In the genomic region with DNA sequence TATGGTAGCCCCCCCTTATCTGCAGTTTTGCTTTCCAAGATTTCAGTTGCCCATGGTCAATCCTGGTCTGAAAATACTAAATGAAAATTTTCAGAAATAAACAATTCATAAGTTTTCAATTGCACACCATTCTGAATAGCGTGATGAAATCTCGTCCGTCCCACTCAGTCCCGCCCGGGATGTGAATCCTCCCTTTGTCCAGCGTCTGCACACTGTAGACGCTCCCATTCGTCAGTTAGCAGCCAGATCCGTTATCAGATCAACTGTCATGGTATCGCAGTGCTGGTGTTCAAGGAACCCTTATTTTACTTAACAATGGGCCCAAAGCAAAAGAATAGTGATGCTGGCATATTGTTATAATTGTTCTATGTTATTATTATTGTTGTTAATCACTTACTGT, we compare ENCODE assay signal across 25 cellular contexts.
"Had no signal": no experiment of that assay in that cellular context is flagged by ENCODE, and none has a peak within 500 bp of the region (broad histone marks: within the 10 kb centered on the region; RNA-seq: fewer than 3 reads in every experiment).

No MANE protein-coding gene starts in this region.

- H3K27ac ChIP-seq: epithelial cell of prostate, esophagus muscularis mucosa, foreskin keratinocyte, gastroesophageal sphincter, heart right ventricle, left lung, ovary, right lobe of liver, stomach, testis, tibial artery had no signal

- H3K4me3 ChIP-seq: esophagus muscularis mucosa, gastroesophageal sphincter, heart right ventricle, left lung, ovary, right lobe of liver, stomach, testis, tibial artery had no signal

- H3K27me3 ChIP-seq: esophagus muscularis mucosa, foreskin keratinocyte, gastroesophageal sphincter, heart right ventricle, left lung, ovary, right lobe of liver, stomach, testis, tibial artery had no signal

- H3K4me1 ChIP-seq: foreskin keratinocyte, gastroesophageal sphincter, left lung, right lobe of liver, stomach, testis had no signal

- DNase-seq: cerebellar nuclear complex; cortex of kidney; effector CD4-positive, alpha-beta T cell; endodermal cell; foreskin keratinocyte; glutamatergic neuron; heart right ventricle; left cardiac atrium; left lung; naive thymus-derived CD8-positive, alpha-beta T cell; nephron progenitor cell; occipital lobe; ovary; right lobe of liver; small intestine; stimulated activated CD4-positive, alpha-beta T cell treated with anti-CD3 and anti-CD28 coated beads, Interleukin-2, amount 100 ng/mL, for 24 hours; stimulated activated CD4-positive, alpha-beta T cell treated with anti-CD3 and anti-CD28 coated beads, Interleukin-4, amount 100 ng/mL, for 24 hours; stimulated activated naive CD4-positive, alpha-beta T cell treated with Interleukin-2 at 50 U/mL for 16 hours; stomach; testis; tibial artery had no signal

- H3K9me3 ChIP-seq: esophagus muscularis mucosa, gastroesophageal sphincter, heart right ventricle, left lung, ovary, right lobe of liver, stomach, testis, tibial artery had no signal

- H3K36me3 ChIP-seq: esophagus muscularis mucosa, gastroesophageal sphincter, heart right ventricle, left lung, ovary, right lobe of liver, stomach, tibial artery had no signal

- FAIRE-seq: islet of Langerhans, small intestine had no signal
